In genomic region chr7:47715631-47716068, GRCh38 we compare ENCODE assay signal across 16 cellular contexts.
A peak's percentile ranks its signal among the peaks of the same experiment; 100 is the strongest.
DNase-seq lines count a peak whose midpoint lies in the region; ATAC-seq and TF ChIP-seq lines count a peak whose summit lies in the region.
"Had no signal": no experiment of that assay in that cellular context is flagged by ENCODE, and none has a peak within 500 bp of the region (broad histone marks: within the 10 kb centered on the region; RNA-seq: fewer than 3 reads in every experiment).

No MANE protein-coding gene starts in this region.

- H3K4me2 ChIP-seq in smooth muscle cell = no peak overlapping the region

- peak; percentile 39 for DNase-seq in mesenteric fat pad (ENCODE audit: low spot score)
- no peak for DNase-seq in smooth muscle cell (lab: John Stamatoyannopoulos, UW; ENCODE audit: unreplicated experiment)
- no peak for DNase-seq in NCI-H2227 treated with DMSO at 0.1 percent for 48 hours (lab: John Stamatoyannopoulos, UW)
- DNase-seq in effector CD4-positive, alpha-beta T cell = no peak
- DNase-seq in activated CD4-positive, alpha-beta T cell treated with anti-CD3 and anti-CD28 coated beads for 1 hour = no peak
- DNase-seq: activated CD4-positive, alpha-beta T cell treated with anti-CD3 and anti-CD28 coated beads for 36 hours; activated naive CD8-positive, alpha-beta T cell treated with anti-CD3 and anti-CD28 coated beads, Interleukin-2, amount 50 U/mL, for 24 hours; activated T-cell treated with anti-CD3 and anti-CD28 coated beads, Interleukin-2, amount 50 U/mL, for 24 hours; DND-41; foreskin fibroblast; NCI-H2081; NCI-H774; nephron progenitor cell had no signal

- H4K20me1 ChIP-seq in smooth muscle cell (ENCODE audit: low read depth) = no peaks in the 10 kb centered on the region

- WGBS in smooth muscle cell (ENCODE audit: low lambda C conversion rate) = 93% methylated on average over 5 of the region's 5 CpGs

- no peaks in the 10 kb centered on the region for H3F3A ChIP-seq in smooth muscle cell (ENCODE audit: low read depth)

- no peaks in the 10 kb centered on the region for H3K79me2 ChIP-seq in smooth muscle cell (ENCODE audit: low read depth)

- no peak overlapping the region for H3K27ac ChIP-seq in smooth muscle cell (ENCODE audit: low read depth)

- ATAC-seq in GM19035 (IDR thresholded peaks at IDR 0.05; ENCODE audit: unreplicated experiment) = peak; percentile 12
- peak; percentile 8 for ATAC-seq in HG02642 (IDR thresholded peaks at IDR 0.05; ENCODE audit: poor library complexity, unreplicated experiment)
- peak; percentile 10 for ATAC-seq in HG03457 (IDR thresholded peaks at IDR 0.05; ENCODE audit: unreplicated experiment)
- ATAC-seq: activated CD4-positive, alpha-beta T cell treated with anti-CD3 and anti-CD28 coated beads for 36 hours; activated naive CD8-positive, alpha-beta T cell treated with anti-CD3 and anti-CD28 coated beads, Interleukin-2, amount 50 U/mL, for 24 hours had no signal

- H3K36me3 ChIP-seq in smooth muscle cell (ENCODE audit: low read depth) = no peaks in the 10 kb centered on the region

- H3K27me3 ChIP-seq in smooth muscle cell (ENCODE audit: low read depth) = no peaks in the 10 kb centered on the region

- H3K9me3 ChIP-seq in smooth muscle cell (replicated peaks; ENCODE audit: low read depth) = no peaks in the 10 kb centered on the region

- H3K4me3 ChIP-seq in smooth muscle cell = no peak overlapping the region

- H2AFZ ChIP-seq in smooth muscle cell (ENCODE audit: low read depth) = no peak overlapping the region

- no peaks in the 10 kb centered on the region for H3K4me1 ChIP-seq in smooth muscle cell (ENCODE audit: low read depth)

- no peak overlapping the region for H3K9ac ChIP-seq in smooth muscle cell (ENCODE audit: low read depth)

- TF ChIP-seq CTCF in smooth muscle cell (IDR thresholded peaks at IDR 0.05; ENCODE audit: borderline replicate concordance, insufficient read depth, poor library complexity, severe bottlenecking) = no peak
